8 cellular contexts compared by ENCODE assay signal in genomic region chr6:2971420-2972218, GRCh38. TPM values are rescaled to one million over a fixed set of nuclear protein-coding genes. Genes with fewer than 3 reads are reported as not detected.
DNase-seq lines count a peak whose midpoint lies in the region; ATAC-seq and TF ChIP-seq lines count a peak whose summit lies in the region.

TSS of gene SERPINB6 (minus strand) at chr6:2971567. CDS start at chr6:2959332, 12,235 bp downstream.

- peak within 1 kb of the TSS; percentile 74 for H2AFZ ChIP-seq in SU-DHL-6 (ENCODE audit: low read depth, low read length, severe bottlenecking)
- H2AFZ ChIP-seq in neural progenitor cell (replicated peaks) = peak within 1 kb of the TSS; percentile 99

- peak; percentile 89 for ATAC-seq in upper lobe of right lung

- H4K20me1 ChIP-seq in SU-DHL-6 (ENCODE audit: low read depth, low read length) (no peaks in the 10 kb centered on the region), neural progenitor cell (ENCODE audit: low read depth) (no peaks in the 10 kb centered on the region)

- WGBS in adipose tissue, 3 donors = 1 to 4% (median 1%) methylated on average over 48 to 63 of the region's 63 CpGs

- peak within 1 kb of the TSS; percentile 41 for H3K4me3 ChIP-seq in HAP-1
- peak within 1 kb of the TSS; percentile 42 for H3K4me3 ChIP-seq in SU-DHL-6 (ENCODE audit: insufficient read depth, low read length, poor library complexity, severe bottlenecking)
- H3K4me3 ChIP-seq in neural progenitor cell = peak within 1 kb of the TSS; percentile 63
- H3K4me3 ChIP-seq in upper lobe of right lung = peak within 1 kb of the TSS; percentile 74

- H3K27ac ChIP-seq in SU-DHL-6 (ENCODE audit: low read depth, low read length) (no peak within 1 kb of the TSS), adipose tissue (ENCODE audit: low read depth, low read length) (peak within 1 kb of the TSS; percentile 91), neural progenitor cell (no peak within 1 kb of the TSS), upper lobe of right lung (peak within 1 kb of the TSS; percentile 97)

- H3F3A ChIP-seq in SU-DHL-6 (ENCODE audit: insufficient read depth) (peaks cover 13% of the 10 kb centered on the region), neural progenitor cell (ENCODE audit: low read depth) (peaks cover 29% of the 10 kb centered on the region)

- H3K9me3 Mint-ChIP-seq in glutamatergic neuron (ENCODE audit: unreplicated experiment) (peaks cover 2% of the 10 kb centered on the region), neural progenitor cell (peaks cover 2% of the 10 kb centered on the region)

- H3K79me2 ChIP-seq in SU-DHL-6 (ENCODE audit: insufficient read depth, low read length) (no peaks in the 10 kb centered on the region), neural progenitor cell (ENCODE audit: low read depth) (no peaks in the 10 kb centered on the region)

- H3K27ac Mint-ChIP-seq in glutamatergic neuron (ENCODE audit: unreplicated experiment) = peak within 1 kb of the TSS; percentile 43
- H3K27ac Mint-ChIP-seq in neural progenitor cell = peak within 1 kb of the TSS; percentile 88

- H3K4me1 Mint-ChIP-seq in glutamatergic neuron (ENCODE audit: low read depth, unreplicated experiment) (no peaks in the 10 kb centered on the region), neural progenitor cell (peaks cover 41% of the 10 kb centered on the region)

- TF ChIP-seq CTCF in SU-DHL-6 (IDR thresholded peaks at IDR 0.05; ENCODE audit: insufficient read depth, low read length, poor library complexity, severe bottlenecking) = no peak
- TF ChIP-seq CTCF in glutamatergic neuron (IDR thresholded peaks at IDR 0.05; ENCODE audit: partially characterized antibody, unreplicated experiment) = no peak
- no peak for TF ChIP-seq CTCF in neural progenitor cell (IDR thresholded peaks at IDR 0.05)
- TF ChIP-seq CTCF in upper lobe of right lung (IDR thresholded peaks at IDR 0.05) = no peak

- intact Hi-C loops in upper lobe of right lung (cut with DNase I) = no loop called here

- no peaks in the 10 kb centered on the region for H3K9me3 ChIP-seq in HAP-1
- no peaks in the 10 kb centered on the region for H3K9me3 ChIP-seq in SU-DHL-6 (ENCODE audit: insufficient read depth, low read length)
- H3K9me3 ChIP-seq in neural progenitor cell (ENCODE audit: low read depth) = no peaks in the 10 kb centered on the region
- no peaks in the 10 kb centered on the region for H3K9me3 ChIP-seq in upper lobe of right lung

- in situ Hi-C loops in HAP-1 (cut with MboI; ENCODE audit: low sequenced_read_pairs) = no loop called here

- H3K36me3 ChIP-seq in HAP-1 (replicated peaks) = no peaks in the 10 kb centered on the region
- no peaks in the 10 kb centered on the region for H3K36me3 ChIP-seq in SU-DHL-6 (ENCODE audit: low read length)
- H3K36me3 ChIP-seq in neural progenitor cell = no peaks in the 10 kb centered on the region
- no peaks in the 10 kb centered on the region for H3K36me3 ChIP-seq in upper lobe of right lung

- H3K4me2 ChIP-seq in SU-DHL-6 (ENCODE audit: low read depth, low read length, poor library complexity, severe bottlenecking) (peak within 1 kb of the TSS; percentile 69), neural progenitor cell (peak within 1 kb of the TSS; percentile 94)

- peak; percentile 65 for DNase-seq in AG08395 (ENCODE audit: low spot score)
- DNase-seq in HAP-1 (ENCODE audit: low spot score in 2 of 2) = peak; percentile 47 to 68
- peak; percentile 65 for DNase-seq in glutamatergic neuron
- peak; percentile 73 for DNase-seq in neural progenitor cell (ENCODE audit: low spot score)
- peak; percentile 91 for DNase-seq in upper lobe of right lung
- no peak for DNase-seq in NCI-H446 treated with DMSO at 0.1 percent for 48 hours (lab: John Stamatoyannopoulos, UW)

- H3K27me3 Mint-ChIP-seq in glutamatergic neuron (ENCODE audit: unreplicated experiment) (peaks cover 6% of the 10 kb centered on the region), neural progenitor cell (ENCODE audit: insufficient read depth, low read depth) (peaks cover 17% of the 10 kb centered on the region)

- H3K27me3 ChIP-seq in HAP-1 (ENCODE audit: low read depth) (no peaks in the 10 kb centered on the region), SU-DHL-6 (ENCODE audit: low read length) (no peaks in the 10 kb centered on the region), neural progenitor cell (peaks cover 36% of the 10 kb centered on the region), upper lobe of right lung (no peaks in the 10 kb centered on the region)

- H3K4me3 Mint-ChIP-seq in glutamatergic neuron (ENCODE audit: unreplicated experiment) (peak within 1 kb of the TSS; percentile 86), neural progenitor cell (peak within 1 kb of the TSS; percentile 88)

- H3K9me2 ChIP-seq in SU-DHL-6 (replicated peaks; ENCODE audit: insufficient read depth, low read length) = no peaks in the 10 kb centered on the region

- H3K9ac ChIP-seq in SU-DHL-6 (ENCODE audit: low read length) = peak within 1 kb of the TSS; percentile 50
- no peak within 1 kb of the TSS for H3K9ac ChIP-seq in neural progenitor cell

- H3K36me3 Mint-ChIP-seq in glutamatergic neuron (ENCODE audit: unreplicated experiment) (no peaks in the 10 kb centered on the region), neural progenitor cell (peaks cover 1% of the 10 kb centered on the region)

- H3K4me1 ChIP-seq in HAP-1 = peaks cover 15% of the 10 kb centered on the region
- peaks cover 19% of the 10 kb centered on the region for H3K4me1 ChIP-seq in neural progenitor cell
- peaks cover 8% of the 10 kb centered on the region for H3K4me1 ChIP-seq in upper lobe of right lung

RNA-seq across cellular contexts. Expression of gene SERPINB6, which starts in this region (rescaled TPM):
- 100 to 1,000 TPM; 105 to 166 (median 139) TPM for polyA plus RNA-seq in adipose tissue
- total RNA-seq in glutamatergic neuron (ENCODE audit: unreplicated experiment) (14.0 TPM), neural progenitor cell (ENCODE audit: low replicate concordance) (13.3 and 17.4 TPM in 2 replicates), upper lobe of right lung (157 TPM)

Comparison
In these comparisons a context has a peak if more than half of its experiments do, and no peak if none do; other contexts are left out.
1. H3K27ac ChIP-seq: peak in adipose tissue (single experiment) and upper lobe of right lung (single experiment); none in SU-DHL-6 (single experiment) and neural progenitor cell (single experiment).
2. Peak in every context shown above with its lines, with median percentiles within 50 percentile points of each other: H3K4me3 ChIP-seq.